Comparison of ENCODE assay signal across 2 cellular contexts in the genomic region with DNA sequence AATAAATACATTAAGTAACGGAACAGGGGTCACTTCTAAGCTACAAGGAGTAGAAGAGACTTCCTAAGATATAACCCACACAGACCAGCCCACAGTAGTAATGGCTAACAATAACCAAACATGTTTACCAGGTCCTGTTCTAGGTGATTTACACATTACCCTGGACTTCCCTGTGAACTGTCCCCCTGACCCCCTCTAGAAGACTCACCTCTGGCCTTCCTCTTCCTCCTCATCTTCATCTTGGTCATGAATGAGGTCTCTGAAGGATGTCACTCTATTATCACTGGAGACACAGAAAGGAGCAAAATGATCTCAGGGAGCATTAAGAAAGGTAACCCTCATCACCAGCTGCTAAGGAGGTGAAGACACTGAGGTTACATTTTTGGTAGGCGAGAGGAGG.
A peak's percentile ranks its signal among the peaks of the same experiment; 100 is the strongest.
TF ChIP-seq lines count a peak whose summit lies in the region.

No MANE protein-coding gene starts in this region.

TF ChIP-seq in HepG2, 621 proteins besides CTCF, POLR2A, EP300 and RAD21:
- TF ChIP-seq KAT2B (IDR thresholded peaks at IDR 0.05; ENCODE audit: borderline replicate concordance, low read depth, low read length) = 0 out of 2 replicates have a peak, but pooled peaks have one; percentile 0
- TF ChIP-seq, protein P1, sequence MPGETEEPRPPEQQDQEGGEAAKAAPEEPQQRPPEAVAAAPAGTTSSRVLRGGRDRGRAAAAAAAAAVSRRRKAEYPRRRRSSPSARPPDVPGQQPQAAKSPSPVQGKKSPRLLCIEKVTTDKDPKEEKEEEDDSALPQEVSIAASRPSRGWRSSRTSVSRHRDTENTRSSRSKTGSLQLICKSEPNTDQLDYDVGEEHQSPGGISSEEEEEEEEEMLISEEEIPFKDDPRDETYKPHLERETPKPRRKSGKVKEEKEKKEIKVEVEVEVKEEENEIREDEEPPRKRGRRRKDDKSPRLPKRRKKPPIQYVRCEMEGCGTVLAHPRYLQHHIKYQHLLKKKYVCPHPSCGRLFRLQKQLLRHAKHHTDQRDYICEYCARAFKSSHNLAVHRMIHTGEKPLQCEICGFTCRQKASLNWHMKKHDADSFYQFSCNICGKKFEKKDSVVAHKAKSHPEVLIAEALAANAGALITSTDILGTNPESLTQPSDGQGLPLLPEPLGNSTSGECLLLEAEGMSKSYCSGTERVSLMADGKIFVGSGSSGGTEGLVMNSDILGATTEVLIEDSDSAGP (CRISPR knock-in tag; IDR thresholded peaks at IDR 0.05; ENCODE audit: borderline replicate concordance) = no peak
- TF ChIP-seq POLR2AphosphoS2 (IDR thresholded peaks at IDR 0.05; ENCODE audit: low read depth, low read length) = peak; percentile 77; the same call in 1 of the 2 replicates
TF ChIP-seq in HepG2: peak in this region for 2.

TF ChIP-seq in HEK293, 187 proteins besides CTCF, POLR2A, EP300 and RAD21:
- TF ChIP-seq, protein P2, sequence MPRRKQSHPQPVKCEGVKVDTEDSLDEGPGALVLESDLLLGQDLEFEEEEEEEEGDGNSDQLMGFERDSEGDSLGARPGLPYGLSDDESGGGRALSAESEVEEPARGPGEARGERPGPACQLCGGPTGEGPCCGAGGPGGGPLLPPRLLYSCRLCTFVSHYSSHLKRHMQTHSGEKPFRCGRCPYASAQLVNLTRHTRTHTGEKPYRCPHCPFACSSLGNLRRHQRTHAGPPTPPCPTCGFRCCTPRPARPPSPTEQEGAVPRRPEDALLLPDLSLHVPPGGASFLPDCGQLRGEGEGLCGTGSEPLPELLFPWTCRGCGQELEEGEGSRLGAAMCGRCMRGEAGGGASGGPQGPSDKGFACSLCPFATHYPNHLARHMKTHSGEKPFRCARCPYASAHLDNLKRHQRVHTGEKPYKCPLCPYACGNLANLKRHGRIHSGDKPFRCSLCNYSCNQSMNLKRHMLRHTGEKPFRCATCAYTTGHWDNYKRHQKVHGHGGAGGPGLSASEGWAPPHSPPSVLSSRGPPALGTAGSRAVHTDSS (tag by site-specific recombination; IDR thresholded peaks at IDR 0.05) = peak; percentile 62; the same call in 1 of the 2 replicates
- no peak for TF ChIP-seq ZNF473 (tag by site-specific recombination; IDR thresholded peaks at IDR 0.05)
